In genomic region chr19:49420227-49420626, GRCh38 we compare ENCODE assay signal across 22 cellular contexts. TPM values are rescaled to one million over a fixed set of nuclear protein-coding genes. Genes with fewer than 3 reads are reported as not detected.
"Had no signal": no experiment of that assay in that cellular context is flagged by ENCODE, and none has a peak within 500 bp of the region (broad histone marks: within the 10 kb centered on the region; RNA-seq: fewer than 3 reads in every experiment).

No MANE protein-coding gene starts in this region.

- H3K9me3 ChIP-seq: esophagus muscularis mucosa, gastrocnemius medialis, left ventricle myocardium inferior, neutrophil, pancreas, psoas muscle, right atrium auricular region, tibial nerve, vagina had no signal

- H3K27ac Mint-ChIP-seq: activated B cell treated with CpG ODN at 0.5 μM for 24 hours; activated CD4-positive, alpha-beta memory T cell treated with anti-CD3 and anti-CD28 coated beads for 36 hours; activated CD4-positive, alpha-beta T cell treated with anti-CD3 and anti-CD28 coated beads for 36 hours; mesothelial cell of epicardium; nephron; stimulated activated naive CD8-positive, alpha-beta T cell treated with anti-CD3 and anti-CD28 coated beads, Interleukin-15, Interleukin-2, amounts not matched to agents 100 ng/mL and 50 ng/mL, for 24 hours; T-cell had no signal

- H3K4me3 ChIP-seq: gastrocnemius medialis, right atrium auricular region, tibial nerve, vagina had no signal

- H3K27ac ChIP-seq: coronary artery, esophagus muscularis mucosa, gastrocnemius medialis, left ventricle myocardium inferior, neutrophil, pancreas, psoas muscle, right atrium auricular region, tibial nerve, vagina had no signal

- H3K36me3 ChIP-seq: esophagus muscularis mucosa, gastrocnemius medialis, left ventricle myocardium inferior, neutrophil, pancreas, right atrium auricular region, tibial nerve, vagina had no signal

- H3K9me3 Mint-ChIP-seq: activated B cell treated with CpG ODN at 0.5 μM for 24 hours; activated CD4-positive, alpha-beta memory T cell treated with anti-CD3 and anti-CD28 coated beads for 36 hours; mesothelial cell of epicardium; stimulated activated naive CD8-positive, alpha-beta T cell treated with anti-CD3 and anti-CD28 coated beads, Interleukin-15, Interleukin-2, amounts not matched to agents 100 ng/mL and 50 ng/mL, for 24 hours; T-cell had no signal

- H3K4me3 Mint-ChIP-seq: activated B cell treated with CpG ODN at 0.5 μM for 24 hours; activated CD4-positive, alpha-beta memory T cell treated with anti-CD3 and anti-CD28 coated beads for 36 hours; activated CD4-positive, alpha-beta T cell treated with anti-CD3 and anti-CD28 coated beads for 36 hours; stimulated activated naive CD8-positive, alpha-beta T cell treated with anti-CD3 and anti-CD28 coated beads, Interleukin-15, Interleukin-2, amounts not matched to agents 100 ng/mL and 50 ng/mL, for 24 hours had no signal

- DNase-seq: activated B cell treated with CpG ODN at 0.5 μM for 24 hours; gastrocnemius medialis; stimulated activated CD4-positive, alpha-beta T cell treated with anti-CD3 and anti-CD28 coated beads, Interleukin-12 subunit alpha, Interleukin-12 subunit beta, amount 100 ng/mL, for 4 hours; T1000 had no signal

- ATAC-seq: gastrocnemius medialis had no signal

- H3K4me1 ChIP-seq: pancreas had no signal

- H3K36me3 Mint-ChIP-seq: activated CD4-positive, alpha-beta memory T cell treated with anti-CD3 and anti-CD28 coated beads for 36 hours; mesothelial cell of epicardium; T-cell had no signal

RNA-seq across cellular contexts. Expression of gene PTH2, which starts 3.0 kb away (rescaled TPM):
- total RNA-seq: activated B cell treated with CpG ODN at 0.5 μM for 24 hours; activated CD4-positive, alpha-beta memory T cell treated with anti-CD3 and anti-CD28 coated beads for 36 hours; activated CD4-positive, alpha-beta T cell treated with anti-CD3 and anti-CD28 coated beads for 36 hours; bronchial epithelial cell; esophagus muscularis mucosa; gastrocnemius medialis; left ventricle myocardium inferior; lung microvascular endothelial cell; mesothelial cell of epicardium; pancreas; psoas muscle; right atrium auricular region; skeletal muscle tissue; T-cell; tibial nerve; vagina had no signal
- polyA plus RNA-seq: pancreas, psoas muscle had no signal

RNA-seq across cellular contexts. Expression of gene GFY, which starts 5.0 kb away (rescaled TPM):
- total RNA-seq: activated B cell treated with CpG ODN at 0.5 μM for 24 hours; activated CD4-positive, alpha-beta memory T cell treated with anti-CD3 and anti-CD28 coated beads for 36 hours; activated CD4-positive, alpha-beta T cell treated with anti-CD3 and anti-CD28 coated beads for 36 hours; bronchial epithelial cell; esophagus muscularis mucosa; gastrocnemius medialis; lung microvascular endothelial cell; mesothelial cell of epicardium; pancreas; psoas muscle; right atrium auricular region; skeletal muscle tissue; tibial nerve; vagina had no signal
- polyA plus RNA-seq: pancreas had no signal

RNA-seq across cellular contexts. Expression of gene SLC17A7, which starts 21.1 kb away (rescaled TPM):
- total RNA-seq: bronchial epithelial cell had no signal

RNA-seq across cellular contexts. Expression of gene KASH5, which starts 32.2 kb away (rescaled TPM):
- total RNA-seq: bronchial epithelial cell, esophagus muscularis mucosa, gastrocnemius medialis, left ventricle myocardium inferior, lung microvascular endothelial cell, mesothelial cell of epicardium, psoas muscle, right atrium auricular region, skeletal muscle tissue, tibial nerve, vagina had no signal
- polyA plus RNA-seq: psoas muscle had no signal
